3 cellular contexts compared by ENCODE assay signal in genomic region chr19:4097501-4097900, GRCh38.
TF ChIP-seq lines count a peak whose summit lies in the region.

No MANE protein-coding gene starts in this region.

TF ChIP-seq in GM12878, 131 proteins besides CTCF, POLR2A, EP300 and RAD21:
- TF ChIP-seq BRCA1 (IDR thresholded peaks at IDR 0.05; ENCODE audit: low read depth, low read length) (no peak), MTA2 (IDR thresholded peaks at IDR 0.05; ENCODE audit: low read depth) (no peak)

TF ChIP-seq in GM12891, 5 proteins besides CTCF, POLR2A, EP300 and RAD21:
- TF ChIP-seq TAF1 (IDR thresholded peaks at IDR 0.05; ENCODE audit: low read depth, low read length) (no peak), POU2F2 (IDR thresholded peaks at IDR 0.05; ENCODE audit: low read depth, low read length) (no peak), PAX5 (IDR thresholded peaks at IDR 0.05; ENCODE audit: insufficient read depth, low read length, severe bottlenecking) (no peak), POLR2AphosphoS5 (IDR thresholded peaks at IDR 0.05; ENCODE audit: low read depth, low read length) (no peak), SPI1 (IDR thresholded peaks at IDR 0.05; ENCODE audit: low read depth, low read length) (no peak)

TF ChIP-seq in HEK293T, 16 proteins besides CTCF, POLR2A, EP300 and RAD21:
- TF ChIP-seq NFRKB (IDR thresholded peaks at IDR 0.05) (no peak), L3MBTL2 (conservative IDR thresholded peaks at IDR 0.05) (no peak), CTBP1 (IDR thresholded peaks at IDR 0.05; ENCODE audit: borderline replicate concordance) (no peak), TARDBP (IDR thresholded peaks at IDR 0.05) (no peak), BHLHE40 (IDR thresholded peaks at IDR 0.05; ENCODE audit: borderline replicate concordance) (no peak), ELF4 (IDR thresholded peaks at IDR 0.05) (no peak)
